8 cellular contexts compared by ENCODE assay signal in the genomic region with DNA sequence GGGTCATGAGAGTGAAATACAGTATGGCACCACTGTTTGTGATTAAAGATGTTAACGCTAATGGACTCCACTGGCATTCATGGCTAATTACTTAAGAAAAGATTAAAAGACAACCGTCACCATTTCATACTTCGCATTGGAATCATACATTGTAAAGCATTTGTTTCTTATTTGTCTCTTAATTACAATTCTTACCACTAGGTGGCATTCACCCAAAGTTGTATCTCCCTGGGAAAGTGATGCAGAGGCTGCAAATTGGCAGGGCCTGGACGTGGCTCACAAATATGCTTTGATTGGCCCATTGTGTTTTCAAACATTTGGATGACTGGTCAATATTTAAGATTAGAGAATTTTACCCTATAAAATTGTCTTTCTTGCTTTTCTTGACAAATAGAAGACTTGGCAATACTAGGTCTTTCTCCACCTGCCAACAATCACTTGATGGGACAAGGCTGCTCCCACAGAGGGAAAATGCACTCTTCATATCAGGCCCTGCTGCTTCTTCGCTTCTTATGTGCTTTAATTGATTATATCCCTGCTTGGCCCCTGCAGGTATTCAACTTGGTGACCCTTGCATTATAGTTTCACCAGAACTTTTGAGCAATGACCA.
DNase-seq lines count a peak whose midpoint lies in the region; ATAC-seq and TF ChIP-seq lines count a peak whose summit lies in the region.

No MANE protein-coding gene starts in this region.

- no peak for TF ChIP-seq POLR2A in breast epithelium (IDR thresholded peaks at IDR 0.05)

- H3K4me1 ChIP-seq in BE2C (no peaks in the 10 kb centered on the region), NT2/D1 (ENCODE audit: insufficient read depth, insufficient read length) (no peaks in the 10 kb centered on the region), breast epithelium (no peaks in the 10 kb centered on the region), thoracic aorta (ENCODE audit: control insufficient read depth in 1 of 2, low read depth in 2 of 2) (no peaks in the 10 kb centered on the region)

- H3K27me3 ChIP-seq in BE2C, result peaks cover 3% of the 10 kb centered on the region
- H3K27me3 ChIP-seq in NT2/D1 (ENCODE audit: insufficient read depth, insufficient read length), result no peaks in the 10 kb centered on the region
- H3K27me3 ChIP-seq in breast epithelium, result no peaks in the 10 kb centered on the region
- no peaks in the 10 kb centered on the region for H3K27me3 ChIP-seq in kidney epithelial cell (ENCODE audit: control insufficient read depth, insufficient read depth, low read length)
- H3K27me3 ChIP-seq in thoracic aorta (replicated peaks; ENCODE audit: insufficient read depth), result no peaks in the 10 kb centered on the region

- DNase-seq in BE2C, result peak; percentile 12
- DNase-seq in GM13976 (ENCODE audit: low spot score), result peak; percentile 44
- peak; percentile 22 for DNase-seq in HPDE6-E6E7 (ENCODE audit: extremely low spot score)
- peak; percentile 25 for DNase-seq in NT2/D1 (ENCODE audit: low read depth, low spot score)
- DNase-seq in breast epithelium (ENCODE audit: low spot score in 2 of 2), result no peak
- DNase-seq in kidney epithelial cell (ENCODE audit: low read depth), result peak; percentile 7
- no peak for DNase-seq in thoracic aorta (ENCODE audit: low spot score)

- intact Hi-C loops in breast epithelium (cut with DNase I; ENCODE audit: low total_unique reads), result loop anchor here (5.0 kb wide), 1 partner anchor 116 kb away; no protein-coding TSS in a partner anchor

- no peaks in the 10 kb centered on the region for H3K9me3 ChIP-seq in BE2C
- no peaks in the 10 kb centered on the region for H3K9me3 ChIP-seq in NT2/D1 (ENCODE audit: insufficient read depth, low read length)
- no peaks in the 10 kb centered on the region for H3K9me3 ChIP-seq in breast epithelium
- H3K9me3 ChIP-seq in thoracic aorta, result no peaks in the 10 kb centered on the region

- peak; percentile 72 for TF ChIP-seq CTCF in BE2C (IDR thresholded peaks at IDR 0.05; ENCODE audit: low read depth, low read length)
- peak; percentile 44 for TF ChIP-seq CTCF in GM13976 (IDR thresholded peaks at IDR 0.05; ENCODE audit: borderline replicate concordance, control extremely low read depth, extremely low read depth, insufficient read depth, missing control alignments)
- TF ChIP-seq CTCF in breast epithelium (IDR thresholded peaks at IDR 0.05), result peak in 2 of 3 donors; percentile 48 to 59
- peak; percentile 46 for TF ChIP-seq CTCF in kidney epithelial cell (IDR thresholded peaks at IDR 0.05; ENCODE audit: insufficient read depth, low read length, poor library complexity, severe bottlenecking)
- TF ChIP-seq CTCF in thoracic aorta (IDR thresholded peaks at IDR 0.05), result peak; percentile 67

- H3K27ac ChIP-seq in breast epithelium, result no peak overlapping the region
- no peak overlapping the region for H3K27ac ChIP-seq in thoracic aorta

- H3K36me3 ChIP-seq in BE2C (no peaks in the 10 kb centered on the region), NT2/D1 (ENCODE audit: insufficient read depth, insufficient read length, low read length) (no peaks in the 10 kb centered on the region), breast epithelium (no peaks in the 10 kb centered on the region), kidney epithelial cell (ENCODE audit: control insufficient read depth, insufficient read depth, low read length) (no peaks in the 10 kb centered on the region), thoracic aorta (no peaks in the 10 kb centered on the region)

- in situ Hi-C loops in GM13976 (cut with MboI; ENCODE audit: low sequenced_read_pairs, unreplicated experiment), result loop anchor here (5.0 to 10.0 kb wide), 3 partner anchors 116 to 209 kb away; no protein-coding TSS in a partner anchor

- H3K9ac ChIP-seq in NT2/D1 (ENCODE audit: insufficient read length, low read depth), result no peak overlapping the region

- ATAC-seq in thoracic aorta (ENCODE audit: insufficient number of reproducible peaks, low FRiP score, low read depth), result peak; percentile 63
- ATAC-seq in HG02973 (IDR thresholded peaks at IDR 0.05; ENCODE audit: unreplicated experiment), result no peak

- H3K4me3 ChIP-seq in BE2C (ENCODE audit: low read depth, low read length), result no peak overlapping the region
- H3K4me3 ChIP-seq in NT2/D1 (ENCODE audit: insufficient read length, low read depth), result no peak overlapping the region
- H3K4me3 ChIP-seq in breast epithelium, result no peak overlapping the region
- no peak overlapping the region for H3K4me3 ChIP-seq in kidney epithelial cell (ENCODE audit: low read depth, low read length)
- no peak overlapping the region for H3K4me3 ChIP-seq in thoracic aorta

Comparison
In these comparisons a context has a peak if more than half of its experiments do, and no peak if none do; other contexts are left out.
1. DNase-seq: peak in BE2C (single experiment), GM13976 (single experiment), HPDE6-E6E7 (single experiment), NT2/D1 (single experiment) and kidney epithelial cell (single experiment); none in breast epithelium (0 of 2) and thoracic aorta (single experiment).
2. Peak in every context shown above with its lines, with median percentiles within 50 percentile points of each other: CTCF ChIP-seq.